In genomic region chr18:5237723-5238370, GRCh38 we compare ENCODE assay signal across 8 cellular contexts. TPM values are rescaled to one million over a fixed set of nuclear protein-coding genes. Genes with fewer than 3 reads are reported as not detected.
DNase-seq lines count a peak whose midpoint lies in the region; FAIRE-seq and TF ChIP-seq lines count a peak whose summit lies in the region.

No MANE protein-coding gene starts in this region.

- peak; percentile 68 for TF ChIP-seq POLR2A in H54 (IDR thresholded peaks at IDR 0.05; ENCODE audit: low read depth, low read length)

- H3K9me3 ChIP-seq in MM.1S (replicated peaks; ENCODE audit: insufficient read depth, low read length) (no peaks in the 10 kb centered on the region), cardiac muscle cell (ENCODE audit: low read depth) (no peaks in the 10 kb centered on the region), parathyroid adenoma (ENCODE audit: control insufficient read depth, low read length) (no peaks in the 10 kb centered on the region), tibial artery (no peaks in the 10 kb centered on the region)

- H3K79me2 ChIP-seq in MM.1S (ENCODE audit: low read length), result peaks cover 15% of the 10 kb centered on the region
- peaks cover 39% of the 10 kb centered on the region for H3K79me2 ChIP-seq in parathyroid adenoma

- H3K27ac ChIP-seq in MM.1S (ENCODE audit: low read length) (peak overlapping the region; percentile 98), cardiac muscle cell (peak overlapping the region; percentile 97), parathyroid adenoma (peak overlapping the region; percentile 99), tibial artery (peak overlapping the region; percentile 95 to 99)

- no peaks in the 10 kb centered on the region for H3K9me2 ChIP-seq in MM.1S (replicated peaks; ENCODE audit: insufficient read depth, low read length)

- no peak for TF ChIP-seq CTCF in MM.1S (IDR thresholded peaks at IDR 0.05; ENCODE audit: low read length)
- TF ChIP-seq CTCF in cardiac muscle cell (IDR thresholded peaks at IDR 0.05; ENCODE audit: low read depth, low read length), result peak; percentile 32
- TF ChIP-seq CTCF in parathyroid adenoma (IDR thresholded peaks at IDR 0.05), result peak; percentile 54
- TF ChIP-seq CTCF in tibial artery (IDR thresholded peaks at IDR 0.05), result peak; percentile 20 to 42

- H3K4me1 ChIP-seq in MM.1S (ENCODE audit: low read length) (peaks cover 6% of the 10 kb centered on the region), cardiac muscle cell (ENCODE audit: low read depth) (peaks cover 20% of the 10 kb centered on the region), parathyroid adenoma (peaks cover 22% of the 10 kb centered on the region), tibial artery (peaks cover 0 to 33% (median 16%) of the 10 kb centered on the region in 4 donors)

- peak overlapping the region; percentile 92 for H3K9ac ChIP-seq in MM.1S (ENCODE audit: low read length)
- peak overlapping the region; percentile 92 for H3K9ac ChIP-seq in parathyroid adenoma

- H3K27me3 ChIP-seq in MM.1S (replicated peaks; ENCODE audit: insufficient read depth, low read length) (no peaks in the 10 kb centered on the region), cardiac muscle cell (no peaks in the 10 kb centered on the region), parathyroid adenoma (ENCODE audit: control insufficient read depth, insufficient read depth, low read length) (no peaks in the 10 kb centered on the region), tibial artery (no peaks in the 10 kb centered on the region)

- peaks cover 16% of the 10 kb centered on the region; the same call in 1 of the 2 replicates for H3F3A ChIP-seq in MM.1S (ENCODE audit: insufficient read depth, low read length)

- H2AFZ ChIP-seq in MM.1S (ENCODE audit: low read length), result peak overlapping the region; percentile 96
- H2AFZ ChIP-seq in parathyroid adenoma, result peak overlapping the region; percentile 71

- H3K36me3 ChIP-seq in MM.1S (replicated peaks; ENCODE audit: insufficient read depth, low read length) (no peaks in the 10 kb centered on the region), cardiac muscle cell (no peaks in the 10 kb centered on the region), parathyroid adenoma (ENCODE audit: control insufficient read depth, insufficient read depth, low read length) (no peaks in the 10 kb centered on the region), tibial artery (peaks cover 10 to 24% (median 18%) of the 10 kb centered on the region in 3 donors)

- no peak for FAIRE-seq in H54 (lab: Jason Lieb, UNC)

- H3K4me2 ChIP-seq in MM.1S (ENCODE audit: low read depth, low read length), result peak overlapping the region; percentile 92
- H3K4me2 ChIP-seq in parathyroid adenoma (ENCODE audit: low read length), result peak overlapping the region; percentile 82

- H3K4me3 ChIP-seq in MM.1S (ENCODE audit: low read length), result peak overlapping the region; percentile 91
- peak overlapping the region; percentile 42 for H3K4me3 ChIP-seq in cardiac muscle cell
- peak overlapping the region; percentile 86 for H3K4me3 ChIP-seq in parathyroid adenoma (ENCODE audit: low read depth, low read length)
- peak overlapping the region; percentile 86 to 89 for H3K4me3 ChIP-seq in tibial artery

- no peaks in the 10 kb centered on the region for H4K20me1 ChIP-seq in MM.1S (ENCODE audit: insufficient read depth, low read length)

- peak; percentile 77 for DNase-seq in GM04504 (ENCODE audit: low read depth)
- DNase-seq in H54 (ENCODE audit: insufficient read length, low spot score), result no peak
- peak; percentile 84 for DNase-seq in MM.1S
- peak; percentile 83 for DNase-seq in SKM-1 treated with dmso at 0.1 percent for 144 hours (lab: John Stamatoyannopoulos, UW; ENCODE audit: unreplicated experiment)
- DNase-seq in activated naive CD8-positive, alpha-beta T cell treated with anti-CD3 and anti-CD28 coated beads, Interleukin-2, amount 50 U/mL, for 16 hours (ENCODE audit: low read depth, low spot score), result peak; percentile 56
- peak; percentile 92 to 95 for DNase-seq in cardiac muscle cell (ENCODE audit: low read depth in 1 of 2, low spot score in 1 of 2)
- peak; percentile 83 to 92 for DNase-seq in tibial artery

- intact Hi-C loops in tibial artery (cut with DNase I; ENCODE audit: low total_unique reads), result loop anchor here (2.0 kb wide), 1 partner anchor 57 kb away; the partner anchor contains the start of gene ZBTB14

RNA-seq across cellular contexts. Expression of gene AKAIN1, which starts 40.8 kb away (rescaled TPM):
- not detected in 2 replicates for total RNA-seq in cardiac muscle cell
- not detected in 2 replicates for polyA plus RNA-seq in cardiac muscle cell

RNA-seq across cellular contexts. Expression of gene ZBTB14, which starts 57.7 kb away (rescaled TPM):
- total RNA-seq in cardiac muscle cell, result 11.7 and 13.8 TPM in 2 replicates
- polyA plus RNA-seq in cardiac muscle cell, result 8.6 and 17.1 TPM in 2 replicates
